In genomic region chr2:13919981-13920382, GRCh38 we compare ENCODE assay signal across 25 cellular contexts.
DNase-seq lines count a peak whose midpoint lies in the region; ATAC-seq, FAIRE-seq and TF ChIP-seq lines count a peak whose summit lies in the region.
"Had no signal": no experiment of that assay in that cellular context is flagged by ENCODE, and none has a peak within 500 bp of the region (broad histone marks: within the 10 kb centered on the region; RNA-seq: fewer than 3 reads in every experiment).

No MANE protein-coding gene starts in this region.

- H3K4me3 ChIP-seq in GM23248 (no peak overlapping the region), adipocyte (ENCODE audit: low read length) (no peak overlapping the region), fibroblast of pulmonary artery (replicated peaks; ENCODE audit: low read depth, low read length) (no peak overlapping the region), skeletal muscle cell (ENCODE audit: low read depth, low read length) (no peak overlapping the region)
- H3K4me3 ChIP-seq: esophagus squamous epithelium, heart left ventricle, spleen, vagina had no signal

- H3K9me3 ChIP-seq in GM23248 (ENCODE audit: low read depth) = no peaks in the 10 kb centered on the region
- no peaks in the 10 kb centered on the region for H3K9me3 ChIP-seq in adipocyte (ENCODE audit: control insufficient read depth, low read length)
- H3K9me3 ChIP-seq: esophagus squamous epithelium, neutrophil, vagina had no signal

- no peak overlapping the region for H3K9ac ChIP-seq in GM23248
- H3K9ac ChIP-seq in adipocyte (ENCODE audit: low read length) = no peak overlapping the region

- H3K4me2 ChIP-seq in GM23248 (ENCODE audit: unreplicated experiment) = peak overlapping the region; percentile 28

- H3K27me3 ChIP-seq in GM23248 (replicated peaks; ENCODE audit: insufficient read depth) (no peaks in the 10 kb centered on the region), adipocyte (replicated peaks; ENCODE audit: control insufficient read depth, insufficient read depth, low read length) (no peaks in the 10 kb centered on the region)
- H3K27me3 ChIP-seq: esophagus squamous epithelium, heart left ventricle, neutrophil, spleen, vagina had no signal

- no peak overlapping the region for H3K4me3 Mint-ChIP-seq in activated T-cell treated with anti-CD3 and anti-CD28 coated beads, Interleukin-2, amount 50 U/mL, for 4 hours
- H3K4me3 Mint-ChIP-seq: brain; stimulated activated memory B cell treated with anti-CD40 and anti-IgM and Interleukin-4, amounts not matched to agents 10 μg/mL and 1 μg/mL and 100 μg/mL, for 72 hours had no signal

- no peak for FAIRE-seq in GM12892 (lab: Jason Lieb, UNC)

- H2AFZ ChIP-seq in GM23248 = peak overlapping the region; percentile 17; the same call in 1 of the 2 replicates

- H3K9me3 Mint-ChIP-seq in activated T-cell treated with anti-CD3 and anti-CD28 coated beads, Interleukin-2, amount 50 U/mL, for 4 hours = peaks cover 16% of the 10 kb centered on the region

- peak; percentile 51 for DNase-seq in GM23248
- peak; percentile 68 for DNase-seq in adipocyte (ENCODE audit: low read depth)
- DNase-seq in fibroblast of pulmonary artery (ENCODE audit: low read depth) = peak; percentile 1
- peak; percentile 24 for DNase-seq in skeletal muscle cell (ENCODE audit: low read depth)
- DNase-seq in epidermal melanocyte (ENCODE audit: insufficient read length, low spot score) = no peak
- DNase-seq in activated T-cell treated with anti-CD3 and anti-CD28 coated beads, Interleukin-2, amount 50 U/mL, for 4 hours = no peak
- no peak for DNase-seq in GM12892 (ENCODE audit: insufficient read length)
- DNase-seq: activated CD4-positive, alpha-beta T cell treated with anti-CD3 and anti-CD28 coated beads, Interleukin-2, amount 50 U/mL, for 48 hours; activated CD4-positive, CD25-positive, alpha-beta regulatory T cell; activated gamma-delta T cell; effector CD8-positive, alpha-beta T cell; esophagus squamous epithelium; heart left ventricle; mesenchymal stem cell; NCI-H2081; NCI-H345; SHP77 treated with DMSO at 0.1 percent for 48 hours; spleen; stimulated activated CD4-positive, alpha-beta T cell treated with anti-CD3 and anti-CD28 coated beads, Interleukin-2, amount 100 ng/mL, for 48 hours had no signal

- no peak for TF ChIP-seq POLR2A in GM12892 (IDR thresholded peaks at IDR 0.05; ENCODE audit: low read depth, low read length)

- ATAC-seq in activated T-cell treated with anti-CD3 and anti-CD28 coated beads, Interleukin-2, amount 50 U/mL, for 4 hours = no peak
- no peak for ATAC-seq in activated CD4-positive, CD25-positive, alpha-beta regulatory T cell treated with anti-CD3 and anti-CD28 coated beads, Interleukin-2, amount 50 U/mL, for 24 hours
- ATAC-seq: heart left ventricle; stimulated activated memory B cell treated with anti-CD40 and anti-IgM and Interleukin-4, amounts not matched to agents 10 μg/mL and 1 μg/mL and 100 μg/mL, for 72 hours had no signal

- H4K20me1 ChIP-seq in GM23248 (ENCODE audit: insufficient read depth) = no peaks in the 10 kb centered on the region

- H3K9me2 ChIP-seq in GM23248 (ENCODE audit: insufficient read depth) = no peaks in the 10 kb centered on the region

- no peaks in the 10 kb centered on the region for H3K4me1 Mint-ChIP-seq in activated T-cell treated with anti-CD3 and anti-CD28 coated beads, Interleukin-2, amount 50 U/mL, for 4 hours (ENCODE audit: low read depth)
- H3K4me1 Mint-ChIP-seq: brain; stimulated activated memory B cell treated with anti-CD40 and anti-IgM and Interleukin-4, amounts not matched to agents 10 μg/mL and 1 μg/mL and 100 μg/mL, for 72 hours had no signal

- 22% methylated on average over 4 of the region's 4 CpGs for WGBS in GM23248 (ENCODE audit: low coverage in 1 of 2, low lambda C conversion rate in 2 of 2, missing lambda C conversion rate in 2 of 2), 2 experiments

- no peaks in the 10 kb centered on the region for H3K36me3 Mint-ChIP-seq in activated T-cell treated with anti-CD3 and anti-CD28 coated beads, Interleukin-2, amount 50 U/mL, for 4 hours (ENCODE audit: insufficient read depth)
- H3K36me3 Mint-ChIP-seq: brain; stimulated activated memory B cell treated with anti-CD40 and anti-IgM and Interleukin-4, amounts not matched to agents 10 μg/mL and 1 μg/mL and 100 μg/mL, for 72 hours had no signal

- peak overlapping the region; percentile 30; the same call in 1 of the 2 replicates for H3K27ac ChIP-seq in GM23248
- H3K27ac ChIP-seq: C4-2B, esophagus squamous epithelium, heart left ventricle, neutrophil, spleen, vagina had no signal

- no peaks in the 10 kb centered on the region for H3K79me2 ChIP-seq in GM23248 (ENCODE audit: insufficient read depth)

- no peak for TF ChIP-seq CTCF in fibroblast of pulmonary artery (IDR thresholded peaks at IDR 0.05; ENCODE audit: low read length, missing control alignments)

- H3K36me3 ChIP-seq in GM23248 (ENCODE audit: low read depth) (no peaks in the 10 kb centered on the region), adipocyte (ENCODE audit: control insufficient read depth, insufficient read depth, low read length, severe bottlenecking) (no peaks in the 10 kb centered on the region)
- H3K36me3 ChIP-seq: esophagus squamous epithelium, heart left ventricle, neutrophil, spleen, vagina had no signal

- H3K4me1 ChIP-seq in GM23248 (ENCODE audit: insufficient read depth) (peaks cover 10% of the 10 kb centered on the region; the same call in 1 of the 2 replicates), adipocyte (ENCODE audit: control insufficient read depth, insufficient read depth, low read length) (no peaks in the 10 kb centered on the region)
- H3K4me1 ChIP-seq: esophagus squamous epithelium, heart left ventricle, spleen, vagina had no signal

- H3F3A ChIP-seq in GM23248 (ENCODE audit: insufficient read depth) = peaks cover 3% of the 10 kb centered on the region; the same call in 1 of the 2 replicates

- H3K27me3 Mint-ChIP-seq in activated T-cell treated with anti-CD3 and anti-CD28 coated beads, Interleukin-2, amount 50 U/mL, for 4 hours (ENCODE audit: low read depth) = no peaks in the 10 kb centered on the region
- H3K27me3 Mint-ChIP-seq: brain; stimulated activated memory B cell treated with anti-CD40 and anti-IgM and Interleukin-4, amounts not matched to agents 10 μg/mL and 1 μg/mL and 100 μg/mL, for 72 hours had no signal

- in situ Hi-C loops in GM23248 (cut with MboI) = no loop called here

Comparison
In these comparisons a context has a peak if more than half of its experiments do, and no peak if none do; other contexts are left out.
1. DNase-seq: peak in GM23248 (single experiment), adipocyte (single experiment), fibroblast of pulmonary artery (single experiment) and skeletal muscle cell (single experiment); none in epidermal melanocyte (single experiment), activated T-cell treated with anti-CD3 and anti-CD28 coated beads, Interleukin-2, amount 50 U/mL, for 4 hours (single experiment) and GM12892 (single experiment).